In genomic region chr16:58462499-58462996, GRCh38 we compare ENCODE assay signal across 14 cellular contexts. TPM values are rescaled to one million over a fixed set of nuclear protein-coding genes. Genes with fewer than 3 reads are reported as not detected.
DNase-seq lines count a peak whose midpoint lies in the region; ATAC-seq, FAIRE-seq and TF ChIP-seq lines count a peak whose summit lies in the region.
"Had no signal": no experiment of that assay in that cellular context is flagged by ENCODE, and none has a peak within 500 bp of the region (broad histone marks: within the 10 kb centered on the region; RNA-seq: fewer than 3 reads in every experiment).

No MANE protein-coding gene starts in this region.

- no peak overlapping the region for H4K5ac ChIP-seq in H1 (ENCODE audit: insufficient read length, low read depth, low read length)

- no peak for ATAC-seq in HG02852 (IDR thresholded peaks at IDR 0.05; ENCODE audit: unreplicated experiment)

- H3K23ac ChIP-seq in H1 (ENCODE audit: insufficient read length) = no peak overlapping the region

- H3K4me1 ChIP-seq in CD8-positive, alpha-beta memory T cell (ENCODE audit: insufficient read depth, low read length) = no peaks in the 10 kb centered on the region
- H3K4me1 ChIP-seq in HUES64 (ENCODE audit: insufficient read depth, low read length) = no peaks in the 10 kb centered on the region
- H3K4me1 ChIP-seq in H1 (replicated peaks in 1 of 4; ENCODE audit: control insufficient read depth in 3 of 4, insufficient read depth in 4 of 4, low read length in 3 of 4) = peaks cover 0 to 19% (median 7%) of the 10 kb centered on the region in 4 experiments; a peak in 6 of 7 replicates

- H3K79me2 ChIP-seq in H1 (ENCODE audit: control insufficient read depth in 1 of 2, insufficient read depth in 2 of 2, low read length in 2 of 2) = no peaks in the 10 kb centered on the region

- DNase-seq in CD8-positive, alpha-beta memory T cell = no peak
- DNase-seq in H1 (ENCODE audit: low read depth in 1 of 2, low spot score in 2 of 2) (peak in 1 of 2 experiments; percentile 52), nephron progenitor cell (no peak), OCI-M1 (lab: John Stamatoyannopoulos, UW) (no peak), mesenteric fat pad (ENCODE audit: low spot score) (no peak)
- DNase-seq: gastrocnemius medialis, kidney glomerular epithelial cell, NCI-H2029, NCI-H748 treated with DMSO at 0.1 percent for 48 hours had no signal

- FAIRE-seq in H1 (lab: Jason Lieb, UNC) = no peak
- FAIRE-seq: H54 had no signal

- no peak overlapping the region for H2BK20ac ChIP-seq in H1 (ENCODE audit: low read length)

- WGBS in HUES64 = 67% methylated on average over 15 of the region's 15 CpGs
- 68% methylated on average over 15 of the region's 15 CpGs; no CpG with 5 or more reads in 1 of the 2 experiments for WGBS in H1 (ENCODE audit: extremely low coverage in 1 of 2, insufficient coverage in 1 of 2, insufficient read length in 1 of 2, insufficient replicate concordance in 2 of 2, low coverage in 1 of 2, low lambda C conversion rate in 2 of 2, missing lambda C conversion rate in 1 of 2), 2 experiments

- H2BK120ac ChIP-seq in H1 (replicated peaks; ENCODE audit: low read depth, low read length) = no peak overlapping the region

- no peak overlapping the region for H4K91ac ChIP-seq in H1 (replicated peaks; ENCODE audit: insufficient read length, low read length)

- TF ChIP-seq CTCF in H1 (IDR thresholded peaks at IDR 0.05; ENCODE audit: control extremely low read depth in 1 of 3, insufficient read depth in 1 of 3, low read depth in 1 of 3, low read length in 3 of 3) (no peak), nephron progenitor cell (IDR thresholded peaks at IDR 0.05) (no peak)

- no peak overlapping the region for H2BK5ac ChIP-seq in H1 (ENCODE audit: low read depth, low read length)

- no peak overlapping the region for H3K56ac ChIP-seq in H1 (replicated peaks; ENCODE audit: insufficient read length, low read depth, low read length)

- no peak for TF ChIP-seq RAD21 in H1 (IDR thresholded peaks at IDR 0.05 in 1 of 2, conservative IDR thresholded peaks at IDR 0.05 in 1 of 2; ENCODE audit: low read depth in 2 of 2, low read length in 2 of 2)

- H3K14ac ChIP-seq in H1 (ENCODE audit: insufficient read length) = no peak overlapping the region

- H2AK5ac ChIP-seq in H1 (ENCODE audit: low read depth, low read length) = no peak overlapping the region

- H3K27me3 Mint-ChIP-seq in CD8-positive, alpha-beta memory T cell = peaks cover 46 to 53% of the 10 kb centered on the region in 2 donors
- peaks cover 84% of the 10 kb centered on the region for H3K27me3 Mint-ChIP-seq in nephron progenitor cell (ENCODE audit: low read depth, poor library complexity)

- H3K4me1 Mint-ChIP-seq in CD8-positive, alpha-beta memory T cell = peaks cover 8 to 9% (median 8%) of the 10 kb centered on the region in 3 donors
- peaks cover 9% of the 10 kb centered on the region for H3K4me1 Mint-ChIP-seq in nephron progenitor cell

- H2AFZ ChIP-seq in H1 (ENCODE audit: low read length) = no peak overlapping the region

- no peaks in the 10 kb centered on the region for H3K9me3 ChIP-seq in CD8-positive, alpha-beta memory T cell (ENCODE audit: low read length)
- no peaks in the 10 kb centered on the region for H3K9me3 ChIP-seq in HUES64 (ENCODE audit: insufficient read depth, low read depth, low read length)
- no peaks in the 10 kb centered on the region for H3K9me3 ChIP-seq in H1 (ENCODE audit: insufficient read depth in 2 of 2, low read depth in 1 of 2, low read length in 1 of 2)
- H3K9me3 ChIP-seq: gastrocnemius medialis had no signal

- no peak overlapping the region for H3K27ac ChIP-seq in CD8-positive, alpha-beta memory T cell (ENCODE audit: low read depth, low read length)
- no peak overlapping the region for H3K27ac ChIP-seq in HUES64 (ENCODE audit: low read depth, low read length)
- H3K27ac ChIP-seq in H1 (ENCODE audit: low read depth, low read length) = no peak overlapping the region
- H3K27ac ChIP-seq: C4-2B, gastrocnemius medialis, HL-60 had no signal

- H4K20me1 ChIP-seq in H1 (replicated peaks in 1 of 2; ENCODE audit: control insufficient read depth in 1 of 2, insufficient read depth in 2 of 2, low read length in 2 of 2) = no peaks in the 10 kb centered on the region

- H3K27ac Mint-ChIP-seq in CD8-positive, alpha-beta memory T cell = no peak overlapping the region
- no peak overlapping the region for H3K27ac Mint-ChIP-seq in nephron progenitor cell

- no peak overlapping the region for H3K18ac ChIP-seq in H1 (ENCODE audit: extremely low read depth, low read length)

- H2BK12ac ChIP-seq in H1 (ENCODE audit: low read depth, low read length) = peak overlapping the region; percentile 60; the same call in 1 of the 2 replicates

- POLR2A ChIA-PET in CD8-positive, alpha-beta memory T cell (lab: Charles Lee) = no interaction called here
- POLR2A ChIA-PET in H1 (lab: Charles Lee; ENCODE audit: partially characterized antibody) = interaction anchor here (1.7 kb wide), 1 partner anchor 70 kb away, joined by 4 read pairs; the partner anchor contains the start of gene GINS3

- peaks cover 23% of the 10 kb centered on the region for H3K27me3 ChIP-seq in CD8-positive, alpha-beta memory T cell (ENCODE audit: insufficient read depth, low read length, poor library complexity, severe bottlenecking)
- H3K27me3 ChIP-seq in HUES64 (ENCODE audit: insufficient read depth, low read length) (peaks cover 68% of the 10 kb centered on the region), H1 (replicated peaks in 1 of 4; ENCODE audit: control insufficient read depth in 3 of 4, extremely low read depth in 1 of 4, insufficient read depth in 3 of 4, low read length in 3 of 4) (peaks cover 27 to 54% (median 47%) of the 10 kb centered on the region in 4 experiments)

- no peaks in the 10 kb centered on the region for H3K9me3 Mint-ChIP-seq in CD8-positive, alpha-beta memory T cell
- H3K9me3 Mint-ChIP-seq in nephron progenitor cell = no peaks in the 10 kb centered on the region

- no peak for TF ChIP-seq EP300 in H1 (IDR thresholded peaks at IDR 0.05; ENCODE audit: borderline replicate concordance in 1 of 2, low read depth in 2 of 2, low read length in 2 of 2)

- H3K36me3 Mint-ChIP-seq in CD8-positive, alpha-beta memory T cell = no peaks in the 10 kb centered on the region
- H3K36me3 Mint-ChIP-seq in nephron progenitor cell (ENCODE audit: low read depth) = no peaks in the 10 kb centered on the region

- CTCF ChIA-PET in CD8-positive, alpha-beta memory T cell (lab: Charles Lee) = no interaction called here
- CTCF ChIA-PET in H1 (lab: Charles Lee; ENCODE audit: partially characterized antibody) = interaction anchor here (0.6 to 2.7 kb wide), 5 partner anchors 12 to 308 kb away, joined by 3 to 15 read pairs (median 4); no protein-coding TSS in a partner anchor

- H3K9ac ChIP-seq in HUES64 (ENCODE audit: low read depth, low read length) = no peak overlapping the region
- H3K9ac ChIP-seq in H1 (replicated peaks in 1 of 4; ENCODE audit: extremely low read depth in 1 of 4, low read depth in 3 of 4, low read length in 3 of 4) = no peak overlapping the region

- peaks cover 20% of the 10 kb centered on the region for H3K23me2 ChIP-seq in H1 (ENCODE audit: low read depth, low read length)

- no peaks in the 10 kb centered on the region for H3K79me1 ChIP-seq in H1 (ENCODE audit: low read depth, low read length)

- no peaks in the 10 kb centered on the region for H3K36me3 ChIP-seq in CD8-positive, alpha-beta memory T cell (ENCODE audit: insufficient read depth, low read length)
- H3K36me3 ChIP-seq in HUES64 (ENCODE audit: insufficient read depth, low read length) (no peaks in the 10 kb centered on the region), H1 (ENCODE audit: control insufficient read depth in 2 of 4, insufficient read depth in 4 of 4, low read length in 3 of 4) (peaks cover 0 to 3% (median 0%) of the 10 kb centered on the region in 4 experiments; a peak in 1 of 8 replicates)
- H3K36me3 ChIP-seq: gastrocnemius medialis had no signal

- no peak overlapping the region for H4K8ac ChIP-seq in H1 (ENCODE audit: extremely low read depth, insufficient read depth, low read length)

- H3K4ac ChIP-seq in H1 (replicated peaks; ENCODE audit: insufficient read length, low read depth, low read length) = no peak overlapping the region

- TF ChIP-seq POLR2A in H1 (IDR thresholded peaks at IDR 0.05; ENCODE audit: control extremely low read depth in 1 of 2, low read depth in 2 of 2, low read length in 2 of 2) = no peak

- no peak overlapping the region for H3K4me3 ChIP-seq in CD8-positive, alpha-beta memory T cell (ENCODE audit: low read length)
- H3K4me3 ChIP-seq in HUES64 (ENCODE audit: low read length) (peak overlapping the region; percentile 63), H1 (ENCODE audit: extremely low read depth in 1 of 4, insufficient read depth in 2 of 4, low read depth in 3 of 4, low read length in 4 of 4) (peak overlapping the region; percentile 49 to 79 (median 55); a peak in 7 of 8 replicates)

- peak overlapping the region; percentile 43 to 91 (median 57) for H3K4me3 Mint-ChIP-seq in CD8-positive, alpha-beta memory T cell
- H3K4me3 Mint-ChIP-seq in nephron progenitor cell = peak overlapping the region; percentile 63

- H3K4me2 ChIP-seq in H1 (ENCODE audit: insufficient read depth in 1 of 2, low read depth in 2 of 2, low read length in 2 of 2) = peak overlapping the region; percentile 90 to 95

- H2BK15ac ChIP-seq in H1 (ENCODE audit: low read length) = no peak overlapping the region

RNA-seq across cellular contexts. Expression of gene NDRG4, which starts 37.4 kb away (rescaled TPM):
- total RNA-seq in CD8-positive, alpha-beta memory T cell = 1 to 10 TPM; 1.6 to 2.4 TPM
- 0.63 TPM for polyA plus RNA-seq in CD8-positive, alpha-beta memory T cell
- polyA plus RNA-seq in HUES64 (2013, experiment 1 of 2) = 11.0 TPM
- polyA plus RNA-seq in HUES64 (2013, experiment 2 of 2) = 26.9 TPM
- total RNA-seq in H1 (2021; fragmentation: NEBNext Ultra II Directional; extraction: Animal tissue kit (Norgen Biotek cat#: 25700)) = 18.9 and 20.8 TPM in 2 replicates
- polyA plus RNA-seq in H1 (2011; rRNA removed) = 30.9 and 45.7 TPM in 2 replicates
- 36.6 TPM for polyA plus RNA-seq in H1 (2011; cell fraction: cytosol; rRNA removed)
- polyA plus RNA-seq in H1 (2011; cell fraction: nucleus; rRNA removed) = 92.2 TPM
- polyA plus RNA-seq in H1 (2012, experiment 1 of 2) = 24.3 to 38.5 TPM (median 26.3 TPM) in 4 replicates
- polyA plus RNA-seq in H1 (2012, experiment 2 of 2) = 13.1 TPM
- 14.9 TPM for polyA plus RNA-seq in H1 (2013, experiment 1 of 2)
- 13.9 TPM for polyA plus RNA-seq in H1 (2013, experiment 2 of 2)
- 33.2 and 38.9 TPM in 2 replicates for polyA minus RNA-seq in H1 (2011; rRNA and poly(A)+ RNA removed)
- 27.0 TPM for polyA minus RNA-seq in H1 (2011; cell fraction: cytosol; rRNA and poly(A)+ RNA removed)
- polyA minus RNA-seq in H1 (2011; cell fraction: nucleus; rRNA and poly(A)+ RNA removed) = 34.6 TPM
- total RNA-seq in mesenteric fat pad = 2.8 TPM

RNA-seq across cellular contexts. Expression of gene SETD6, which starts 52.8 kb away (rescaled TPM):
- total RNA-seq in CD8-positive, alpha-beta memory T cell = 10 to 100 TPM; 23.8 to 24.9 TPM
- 10.5 TPM for polyA plus RNA-seq in CD8-positive, alpha-beta memory T cell
- polyA plus RNA-seq in HUES64 (2013, experiment 1 of 2) = 26.5 TPM
- polyA plus RNA-seq in HUES64 (2013, experiment 2 of 2) = 23.8 TPM
- 37.0 and 40.5 TPM in 2 replicates for total RNA-seq in H1 (2021; fragmentation: NEBNext Ultra II Directional; extraction: Animal tissue kit (Norgen Biotek cat#: 25700))
- polyA plus RNA-seq in H1 (2011; rRNA removed) = 25.3 and 34.1 TPM in 2 replicates
- polyA plus RNA-seq in H1 (2011; cell fraction: cytosol; rRNA removed) = 40.3 TPM
- 84.0 TPM for polyA plus RNA-seq in H1 (2011; cell fraction: nucleus; rRNA removed)
- 35.9 to 46.2 TPM (median 43.6 TPM) in 4 replicates for polyA plus RNA-seq in H1 (2012, experiment 1 of 2)
- 10.2 TPM for polyA plus RNA-seq in H1 (2012, experiment 2 of 2)
- polyA plus RNA-seq in H1 (2013, experiment 1 of 2) = 29.8 TPM
- polyA plus RNA-seq in H1 (2013, experiment 2 of 2) = 26.8 TPM
- polyA minus RNA-seq in H1 (2011; rRNA and poly(A)+ RNA removed) = 25.6 and 31.0 TPM in 2 replicates
- 21.4 TPM for polyA minus RNA-seq in H1 (2011; cell fraction: cytosol; rRNA and poly(A)+ RNA removed)
- 85.0 TPM for polyA minus RNA-seq in H1 (2011; cell fraction: nucleus; rRNA and poly(A)+ RNA removed)
- total RNA-seq in mesenteric fat pad = 12.3 TPM
